8 cellular contexts compared by ENCODE assay signal in genomic region chr22:35380537-35381423, GRCh38. TPM values are rescaled to one million over a fixed set of nuclear protein-coding genes. Genes with fewer than 3 reads are reported as not detected.
DNase-seq lines count a peak whose midpoint lies in the region; ATAC-seq, FAIRE-seq and TF ChIP-seq lines count a peak whose summit lies in the region.

TSS of gene HMOX1 (plus strand) at chr22:35381096. CDS start at chr22:35381174, 78 bp downstream.

- TF ChIP-seq CTCF in KMS-11 (conservative IDR thresholded peaks at IDR 0.05; ENCODE audit: low read depth, low read length) (no peak), astrocyte (IDR thresholded peaks at IDR 0.05; ENCODE audit: insufficient read depth, low read depth, low read length) (no peak), left ventricle myocardium inferior (IDR thresholded peaks at IDR 0.05; ENCODE audit: borderline replicate concordance) (peak; percentile 23), parathyroid adenoma (IDR thresholded peaks at IDR 0.05) (no peak)

- peaks cover 6% of the 10 kb centered on the region for H3K36me3 Mint-ChIP-seq in astrocyte (ENCODE audit: low read depth, unreplicated experiment)

- ATAC-seq in GM21360 (IDR thresholded peaks at IDR 0.05; ENCODE audit: unreplicated experiment) (peak; percentile 54), HG03457 (IDR thresholded peaks at IDR 0.05; ENCODE audit: unreplicated experiment) (no peak)

- no peaks in the 10 kb centered on the region for H3K36me3 ChIP-seq in KMS-11 (ENCODE audit: insufficient read depth)
- H3K36me3 ChIP-seq in astrocyte (ENCODE audit: insufficient read depth, low read length), result no peaks in the 10 kb centered on the region
- H3K36me3 ChIP-seq in left ventricle myocardium inferior, result no peaks in the 10 kb centered on the region
- H3K36me3 ChIP-seq in parathyroid adenoma (ENCODE audit: control insufficient read depth, insufficient read depth, low read length), result no peaks in the 10 kb centered on the region

- peak within 1 kb of the TSS; percentile 62 for H3K27ac Mint-ChIP-seq in astrocyte (ENCODE audit: unreplicated experiment)

- no peaks in the 10 kb centered on the region for H3K9me3 ChIP-seq in astrocyte (ENCODE audit: insufficient read depth, low read depth, low read length)
- H3K9me3 ChIP-seq in left ventricle myocardium inferior (replicated peaks), result no peaks in the 10 kb centered on the region
- no peaks in the 10 kb centered on the region for H3K9me3 ChIP-seq in parathyroid adenoma (ENCODE audit: control insufficient read depth, low read length)

- no peaks in the 10 kb centered on the region for H3K9me3 Mint-ChIP-seq in astrocyte (ENCODE audit: unreplicated experiment)

- H3K27me3 ChIP-seq in KMS-11 (ENCODE audit: insufficient read depth, low read depth), result no peaks in the 10 kb centered on the region
- no peaks in the 10 kb centered on the region for H3K27me3 ChIP-seq in astrocyte (ENCODE audit: insufficient read depth, low read length)
- no peaks in the 10 kb centered on the region for H3K27me3 ChIP-seq in left ventricle myocardium inferior (ENCODE audit: low read depth)
- no peaks in the 10 kb centered on the region for H3K27me3 ChIP-seq in parathyroid adenoma (ENCODE audit: control insufficient read depth, insufficient read depth, low read length)

- H2AFZ ChIP-seq in KMS-11 (ENCODE audit: low read depth) (peak within 1 kb of the TSS; percentile 93), astrocyte (ENCODE audit: low read depth, low read length) (peak within 1 kb of the TSS; percentile 96), parathyroid adenoma (peak within 1 kb of the TSS; percentile 93)

- peaks cover 24% of the 10 kb centered on the region for H3K4me1 Mint-ChIP-seq in astrocyte (ENCODE audit: low read depth, unreplicated experiment)

- no peaks in the 10 kb centered on the region for H4K20me1 ChIP-seq in KMS-11 (ENCODE audit: insufficient read depth)
- H4K20me1 ChIP-seq in astrocyte (ENCODE audit: insufficient read depth, low read length), result no peaks in the 10 kb centered on the region

- H3K9ac ChIP-seq in KMS-11, result peak within 1 kb of the TSS; percentile 48; the same call in 1 of the 2 replicates
- H3K9ac ChIP-seq in astrocyte (ENCODE audit: low read length), result peak within 1 kb of the TSS; percentile 81
- H3K9ac ChIP-seq in parathyroid adenoma, result no peak within 1 kb of the TSS

- H3K4me3 ChIP-seq in KMS-11 (IDR thresholded peaks at IDR 0.05; ENCODE audit: insufficient read depth, low read depth, low read length) (no peak within 1 kb of the TSS), astrocyte (ENCODE audit: insufficient read depth, low read depth, low read length) (peak within 1 kb of the TSS; percentile 64), left ventricle myocardium inferior (peak within 1 kb of the TSS; percentile 66), parathyroid adenoma (ENCODE audit: low read depth, low read length) (peak within 1 kb of the TSS; percentile 52)

- H3K27ac ChIP-seq in KMS-11 (peak within 1 kb of the TSS; percentile 39; the same call in 1 of the 2 replicates), astrocyte (ENCODE audit: low read depth, low read length) (no peak within 1 kb of the TSS), left ventricle myocardium inferior (replicated peaks) (peak within 1 kb of the TSS; percentile 70), parathyroid adenoma (peak within 1 kb of the TSS; percentile 56)

- no peak for FAIRE-seq in astrocyte (lab: Jason Lieb, UNC)

- H3K79me2 ChIP-seq in KMS-11 (ENCODE audit: insufficient read depth, low read depth), result no peaks in the 10 kb centered on the region
- no peaks in the 10 kb centered on the region for H3K79me2 ChIP-seq in astrocyte (ENCODE audit: insufficient read depth, low read length)
- H3K79me2 ChIP-seq in parathyroid adenoma, result no peaks in the 10 kb centered on the region

- peak within 1 kb of the TSS; percentile 77 for H3K4me2 ChIP-seq in KMS-11
- H3K4me2 ChIP-seq in astrocyte (ENCODE audit: low read length), result peak within 1 kb of the TSS; percentile 91
- H3K4me2 ChIP-seq in parathyroid adenoma (ENCODE audit: low read length), result peak within 1 kb of the TSS; percentile 73

- peak within 1 kb of the TSS; percentile 82 for H3K4me3 Mint-ChIP-seq in astrocyte (ENCODE audit: unreplicated experiment)

- DNase-seq in COLO829 (ENCODE audit: low spot score), result peak; percentile 82
- DNase-seq in T-helper 1 cell, result peak in 3 of 5 donors; percentile 11 to 80 (median 23)
- peak; percentile 72 for DNase-seq in astrocyte (ENCODE audit: low read depth)
- DNase-seq in left ventricle myocardium inferior, result peak; percentile 92

- H3K4me1 ChIP-seq in KMS-11 (ENCODE audit: low read depth, poor library complexity, severe bottlenecking), result peaks cover 45% of the 10 kb centered on the region
- H3K4me1 ChIP-seq in astrocyte (ENCODE audit: insufficient read depth, low read length), result peaks cover 21% of the 10 kb centered on the region
- peaks cover 30% of the 10 kb centered on the region for H3K4me1 ChIP-seq in left ventricle myocardium inferior
- H3K4me1 ChIP-seq in parathyroid adenoma, result peaks cover 3% of the 10 kb centered on the region

- H3K27me3 Mint-ChIP-seq in astrocyte (ENCODE audit: low read depth, unreplicated experiment), result no peaks in the 10 kb centered on the region

- intact Hi-C loops in left ventricle myocardium inferior (cut with micrococcal nuclease), result no loop called here

RNA-seq across cellular contexts. Expression of gene HMOX1, which starts in this region (rescaled TPM):
- total RNA-seq in astrocyte (14.0 and 17.0 TPM in 2 replicates), left ventricle myocardium inferior (4.8 TPM)

Comparison
In these comparisons a context has a peak if more than half of its experiments do, and no peak if none do; other contexts are left out.
1. DNase-seq: peak in every context shown above with its lines; median percentile 92 in left ventricle myocardium inferior; 82 in COLO829; 72 in astrocyte; 23 in T-helper 1 cell.